ENCODE assay signal across 8 cellular contexts in the genomic region with DNA sequence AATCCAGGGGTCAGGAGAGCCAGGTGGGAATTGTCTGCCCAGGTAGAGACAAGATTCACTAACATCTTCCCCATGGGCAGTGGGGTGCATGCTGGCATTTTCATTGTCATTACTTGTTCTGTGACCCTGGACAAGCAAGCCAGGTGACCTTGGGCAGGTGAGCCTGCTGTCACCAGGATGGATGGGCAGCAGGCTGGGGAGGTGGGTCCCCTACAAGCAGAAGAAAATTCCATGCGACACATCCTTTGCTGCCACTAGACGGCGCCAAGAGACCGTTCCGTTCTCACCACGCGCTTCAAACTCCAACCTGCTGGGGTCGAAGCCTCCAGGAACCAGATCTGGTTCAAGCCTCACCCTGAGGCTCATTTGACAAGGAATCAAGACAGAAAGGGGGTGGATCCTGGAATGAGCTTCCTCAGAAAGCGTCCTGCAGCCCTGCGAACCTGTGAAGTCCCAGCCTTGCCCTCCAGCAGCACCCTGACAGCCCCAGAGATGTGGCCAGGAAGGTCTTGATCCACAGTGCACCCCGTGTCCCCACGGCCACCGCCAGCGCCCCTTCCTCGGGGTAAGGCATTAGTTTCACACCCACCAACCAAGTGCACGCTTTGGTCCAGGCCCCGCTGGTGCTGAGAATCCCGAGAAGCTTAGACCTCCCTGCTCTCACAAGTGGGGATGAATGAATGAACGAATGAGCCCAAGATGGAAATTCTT. TPM values are rescaled to one million over a fixed set of nuclear protein-coding genes. Genes with fewer than 3 reads are reported as not detected.
A peak's percentile ranks its signal among the peaks of the same experiment; 100 is the strongest.
DNase-seq lines count a peak whose midpoint lies in the region; ATAC-seq and TF ChIP-seq lines count a peak whose summit lies in the region.

No MANE protein-coding gene starts in this region.

- DNase-seq in NCI-H2081 (lab: John Stamatoyannopoulos, UW) (peak; percentile 85 to 87), amniotic stem cell (lab: John Stamatoyannopoulos, UW) (peak; percentile 42), left ventricle myocardium superior (peak; percentile 81), retina (peak; percentile 82)
- DNase-seq in T-helper 2 cell treated with Interferon-gamma antibody and Interleukin-4, amounts not matched to agents 5 μg/mL and 100 μg/mL, for 36 hours (ENCODE audit: low spot score), result peak; percentile 70

- H3K4me1 Mint-ChIP-seq in T-helper 2 cell treated with Interferon-gamma antibody and Interleukin-4, amounts not matched to agents 5 μg/mL and 100 μg/mL, for 36 hours (ENCODE audit: low read depth), result peaks cover 16% of the 10 kb centered on the region

- H3K36me3 Mint-ChIP-seq in T-helper 2 cell treated with Interferon-gamma antibody and Interleukin-4, amounts not matched to agents 5 μg/mL and 100 μg/mL, for 36 hours (ENCODE audit: low read depth), result no peaks in the 10 kb centered on the region

- H3K27me3 Mint-ChIP-seq in T-helper 2 cell treated with Interferon-gamma antibody and Interleukin-4, amounts not matched to agents 5 μg/mL and 100 μg/mL, for 36 hours (ENCODE audit: low read depth), result no peaks in the 10 kb centered on the region

- peak; percentile 99 for TF ChIP-seq CTCF in GM12875 (IDR thresholded peaks at IDR 0.05; ENCODE audit: borderline replicate concordance, insufficient read depth, low read depth, low read length)

- no peak overlapping the region for H3K4me3 Mint-ChIP-seq in T-helper 2 cell treated with Interferon-gamma antibody and Interleukin-4, amounts not matched to agents 5 μg/mL and 100 μg/mL, for 36 hours

- ATAC-seq in left ventricle myocardium superior (no peak), GM21619 (IDR thresholded peaks at IDR 0.05; ENCODE audit: unreplicated experiment) (no peak), GM21515 (IDR thresholded peaks at IDR 0.05; ENCODE audit: unreplicated experiment) (no peak)

- intact Hi-C loops in left ventricle myocardium superior (cut with micrococcal nuclease), result no loop called here

- no peak overlapping the region for H3K27ac Mint-ChIP-seq in T-helper 2 cell treated with Interferon-gamma antibody and Interleukin-4, amounts not matched to agents 5 μg/mL and 100 μg/mL, for 36 hours

- no peak overlapping the region for H3K4me3 ChIP-seq in GM12875 (ENCODE audit: low read depth, low read length)

- H3K9me3 Mint-ChIP-seq in T-helper 2 cell treated with Interferon-gamma antibody and Interleukin-4, amounts not matched to agents 5 μg/mL and 100 μg/mL, for 36 hours, result no peaks in the 10 kb centered on the region

RNA-seq across cellular contexts. Expression of a gene that starts 3.2 kb away (rescaled TPM):
- total RNA-seq in left ventricle myocardium superior, result 387 TPM
